ENCODE assay signal across 8 cellular contexts in the genomic region with DNA sequence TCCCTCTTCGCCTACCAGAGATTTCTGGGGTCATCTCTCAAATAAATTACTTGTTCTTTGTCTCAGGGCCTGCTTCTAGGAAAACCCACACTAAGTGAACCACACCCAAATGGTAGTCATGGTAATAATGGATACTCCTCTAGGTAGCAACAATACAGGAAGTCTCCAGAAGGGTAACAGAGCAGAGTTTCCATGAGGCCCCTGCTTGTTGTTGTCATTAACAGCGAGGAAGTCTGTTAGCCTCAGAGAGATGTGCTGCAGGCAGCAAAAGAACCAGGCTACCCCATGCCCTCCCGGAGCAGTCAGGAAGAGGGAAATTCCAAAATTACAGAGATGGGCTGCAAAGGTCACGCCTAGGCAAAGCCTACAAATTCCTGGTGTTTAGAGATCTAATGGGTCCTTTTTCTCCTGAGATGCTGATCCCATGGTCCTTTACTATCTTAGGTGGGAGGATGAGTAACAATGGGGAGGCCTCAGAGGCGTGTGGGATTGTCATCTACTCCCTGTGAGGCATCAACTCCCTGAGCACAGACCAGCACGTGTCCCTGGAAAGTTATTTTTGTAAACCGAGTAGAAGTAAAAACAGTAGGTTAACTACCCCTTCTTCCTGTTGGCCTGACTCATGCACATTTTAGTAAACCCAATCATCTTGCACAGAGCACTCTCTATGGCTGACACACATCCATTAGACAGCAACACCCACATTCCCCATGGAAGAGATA. TPM values are rescaled to one million over a fixed set of nuclear protein-coding genes. Genes with fewer than 3 reads are reported as not detected.
DNase-seq lines count a peak whose midpoint lies in the region; ATAC-seq and TF ChIP-seq lines count a peak whose summit lies in the region.

No MANE protein-coding gene starts in this region.

- no peaks in the 10 kb centered on the region for H3K36me3 Mint-ChIP-seq in stimulated activated memory B cell treated with anti-CD40 and anti-IgM and Interleukin-4, amounts not matched to agents 10 μg/mL and 1 μg/mL and 100 μg/mL, for 72 hours

- H3K27ac ChIP-seq in PC-9 = no peak overlapping the region

- CTCF ChIA-PET in PC-9 (lab: Charles Lee) = no interaction called here

- no peaks in the 10 kb centered on the region for H3K4me1 Mint-ChIP-seq in stimulated activated memory B cell treated with anti-CD40 and anti-IgM and Interleukin-4, amounts not matched to agents 10 μg/mL and 1 μg/mL and 100 μg/mL, for 72 hours

- no peak overlapping the region for H2AFZ ChIP-seq in PC-9

- H3K9me3 ChIP-seq in PC-9 (ENCODE audit: insufficient read depth, low read depth) = no peaks in the 10 kb centered on the region

- peak; percentile 44 for DNase-seq in stimulated activated CD4-positive, alpha-beta T cell treated with anti-CD3 and anti-CD28 coated beads, Interleukin-15, amount 100 ng/mL, for 24 hours
- DNase-seq in stimulated activated CD4-positive, alpha-beta T cell treated with anti-CD3 and anti-CD28 coated beads, Interleukin-4, amount 100 ng/mL, for 1 hour = no peak
- peak; percentile 27 to 41 for DNase-seq in activated CD4-positive, alpha-beta T cell treated with anti-CD3 and anti-CD28 coated beads, Interleukin-2, amount 50 U/mL, for 48 hours
- DNase-seq in fibroblast of villous mesenchyme (ENCODE audit: low read depth) = peak; percentile 14
- DNase-seq in NCI-H1105 (lab: John Stamatoyannopoulos, UW) = no peak
- DNase-seq in PC-9 = no peak

- BruUV-seq in PC-9 (replicated peaks; lab: Mats Ljungman, UMichigan) = no TSS peak

- no peaks in the 10 kb centered on the region for H3F3A ChIP-seq in PC-9 (ENCODE audit: insufficient read depth, low read depth)

- no peak overlapping the region for H3K27ac Mint-ChIP-seq in stimulated activated memory B cell treated with anti-CD40 and anti-IgM and Interleukin-4, amounts not matched to agents 10 μg/mL and 1 μg/mL and 100 μg/mL, for 72 hours

- 0 out of 2 replicates have a peak, but pooled peaks cover 5% of the 10 kb centered on the region for H3K4me1 ChIP-seq in PC-9 (replicated peaks; ENCODE audit: insufficient read depth)

- no peaks in the 10 kb centered on the region for H4K20me1 ChIP-seq in PC-9 (ENCODE audit: insufficient read depth)

- intact Hi-C loops in PC-9 (cut with micrococcal nuclease; ENCODE audit: unreplicated experiment) = no loop called here

- H3K4me3 ChIP-seq in fibroblast of villous mesenchyme (ENCODE audit: low read depth, low read length) (no peak overlapping the region), PC-9 (no peak overlapping the region)

- peaks cover 11% of the 10 kb centered on the region for H3K27me3 Mint-ChIP-seq in stimulated activated memory B cell treated with anti-CD40 and anti-IgM and Interleukin-4, amounts not matched to agents 10 μg/mL and 1 μg/mL and 100 μg/mL, for 72 hours

- H3K79me2 ChIP-seq in PC-9 (ENCODE audit: low read depth) = no peaks in the 10 kb centered on the region

- TF ChIP-seq CTCF in fibroblast of villous mesenchyme (IDR thresholded peaks at IDR 0.05; ENCODE audit: insufficient read depth, low read depth, low read length) = no peak
- no peak for TF ChIP-seq CTCF in PC-9 (conservative IDR thresholded peaks at IDR 0.05)

- POLR2A ChIA-PET in PC-9 (lab: Charles Lee; ENCODE audit: unreplicated experiment) = no interaction called here

- H3K4me3 Mint-ChIP-seq in stimulated activated memory B cell treated with anti-CD40 and anti-IgM and Interleukin-4, amounts not matched to agents 10 μg/mL and 1 μg/mL and 100 μg/mL, for 72 hours = no peak overlapping the region

- no peaks in the 10 kb centered on the region for H3K9me2 ChIP-seq in PC-9 (ENCODE audit: insufficient read depth)

- H3K9me3 Mint-ChIP-seq in stimulated activated memory B cell treated with anti-CD40 and anti-IgM and Interleukin-4, amounts not matched to agents 10 μg/mL and 1 μg/mL and 100 μg/mL, for 72 hours = peaks cover 12% of the 10 kb centered on the region

- H3K27me3 ChIP-seq in PC-9 (ENCODE audit: insufficient read depth, low read depth) = no peaks in the 10 kb centered on the region

- no peak overlapping the region for H3K4me2 ChIP-seq in PC-9

- no peaks in the 10 kb centered on the region for H3K36me3 ChIP-seq in PC-9 (ENCODE audit: low read depth)

- ATAC-seq in stimulated activated memory B cell treated with anti-CD40 and anti-IgM and Interleukin-4, amounts not matched to agents 10 μg/mL and 1 μg/mL and 100 μg/mL, for 72 hours = no peak
- no peak for ATAC-seq in GM21381 (IDR thresholded peaks at IDR 0.05; ENCODE audit: unreplicated experiment)

RNA-seq across cellular contexts. Expression of a gene that starts 10.1 kb away (rescaled TPM):
- total RNA-seq in fibroblast of villous mesenchyme (0.43 and 0.64 TPM in 2 replicates), PC-9 (2021) (not detected in 2 replicates)

Comparison
In these comparisons a context has a peak if more than half of its experiments do, and no peak if none do; other contexts are left out.
1. DNase-seq: peak in stimulated activated CD4-positive, alpha-beta T cell treated with anti-CD3 and anti-CD28 coated beads, Interleukin-15, amount 100 ng/mL, for 24 hours (single experiment), activated CD4-positive, alpha-beta T cell treated with anti-CD3 and anti-CD28 coated beads, Interleukin-2, amount 50 U/mL, for 48 hours (2 of 2) and fibroblast of villous mesenchyme (single experiment); none in stimulated activated CD4-positive, alpha-beta T cell treated with anti-CD3 and anti-CD28 coated beads, Interleukin-4, amount 100 ng/mL, for 1 hour (single experiment), NCI-H1105 (single experiment) and PC-9 (0 of 2).